Comparison of ENCODE assay signal across 2 cellular contexts in the genomic region with DNA sequence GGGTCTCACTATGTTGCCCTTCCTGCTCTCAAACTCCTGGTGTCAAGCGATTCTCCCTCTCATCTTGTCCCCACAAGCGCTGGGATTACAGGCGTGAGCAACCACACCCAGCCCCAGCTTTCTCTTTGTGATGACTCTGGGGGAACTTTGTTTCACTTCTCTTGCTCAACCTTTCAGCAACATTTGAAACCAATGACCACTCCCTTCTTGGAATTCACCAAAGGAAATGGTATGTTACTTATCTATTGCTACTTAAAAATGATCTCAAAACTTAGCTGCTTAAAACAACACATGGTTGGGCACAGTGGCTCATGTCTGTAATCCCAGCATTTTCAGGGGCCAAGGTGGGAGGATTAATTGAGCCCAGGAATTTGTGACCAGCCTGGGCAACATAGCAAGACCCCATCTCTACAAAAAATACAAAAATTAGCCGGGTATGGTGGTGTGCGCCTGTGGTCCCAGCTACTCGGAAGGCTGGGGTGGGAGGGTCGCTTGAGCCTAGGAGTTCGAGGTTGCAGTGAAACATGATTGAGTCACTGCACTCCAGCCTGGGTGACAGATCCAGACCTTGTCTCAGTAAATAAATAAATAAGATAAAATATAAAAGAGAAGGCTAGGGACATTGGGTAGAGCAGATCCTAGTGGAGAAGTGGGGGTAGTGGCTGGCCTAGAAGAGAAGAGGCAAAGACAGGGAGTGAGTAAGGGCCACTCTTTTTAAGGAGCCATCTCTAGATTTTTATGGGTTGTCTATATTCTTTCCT.
TF ChIP-seq lines count a peak whose summit lies in the region.

No MANE protein-coding gene starts in this region.

TF ChIP-seq in GM23338, 12 proteins besides CTCF, POLR2A, EP300 and RAD21:
- TF ChIP-seq ZNF331 (CRISPR knock-in tag; IDR thresholded peaks at IDR 0.05; ENCODE audit: low read depth) (no peak), CREB1 (CRISPR knock-in tag; IDR thresholded peaks at IDR 0.05; ENCODE audit: low read depth) (no peak), JUNB (IDR thresholded peaks at IDR 0.05; ENCODE audit: unreplicated experiment) (no peak), EZH2 (IDR thresholded peaks at IDR 0.05; ENCODE audit: low read depth, unreplicated experiment) (no peak), STAT1 (IDR thresholded peaks at IDR 0.05; ENCODE audit: unreplicated experiment) (no peak), NANOG (IDR thresholded peaks at IDR 0.05; ENCODE audit: borderline replicate concordance) (no peak)
- TF ChIP-seq, protein P1, sequence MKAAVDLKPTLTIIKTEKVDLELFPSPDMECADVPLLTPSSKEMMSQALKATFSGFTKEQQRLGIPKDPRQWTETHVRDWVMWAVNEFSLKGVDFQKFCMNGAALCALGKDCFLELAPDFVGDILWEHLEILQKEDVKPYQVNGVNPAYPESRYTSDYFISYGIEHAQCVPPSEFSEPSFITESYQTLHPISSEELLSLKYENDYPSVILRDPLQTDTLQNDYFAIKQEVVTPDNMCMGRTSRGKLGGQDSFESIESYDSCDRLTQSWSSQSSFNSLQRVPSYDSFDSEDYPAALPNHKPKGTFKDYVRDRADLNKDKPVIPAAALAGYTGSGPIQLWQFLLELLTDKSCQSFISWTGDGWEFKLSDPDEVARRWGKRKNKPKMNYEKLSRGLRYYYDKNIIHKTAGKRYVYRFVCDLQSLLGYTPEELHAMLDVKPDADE (IDR thresholded peaks at IDR 0.05), result no peak

TF ChIP-seq in H1, 55 proteins besides CTCF, POLR2A, EP300 and RAD21:
- TF ChIP-seq RNF2 (IDR thresholded peaks at IDR 0.05; ENCODE audit: borderline replicate concordance, low read depth, low read length, missing control alignments, poor library complexity, severe bottlenecking) (no peak), PHF8 (conservative IDR thresholded peaks at IDR 0.05; ENCODE audit: low read depth, low read length) (no peak), RBBP5 (IDR thresholded peaks at IDR 0.05; ENCODE audit: borderline replicate concordance, low read depth, low read length) (no peak), SAP30 (IDR thresholded peaks at IDR 0.05; ENCODE audit: insufficient read depth, insufficient replicate concordance, low read length) (no peak), CBX5 (IDR thresholded peaks at IDR 0.05; ENCODE audit: low read depth, low read length) (no peak), BRCA1 (IDR thresholded peaks at IDR 0.05; ENCODE audit: low read depth, low read length) (no peak), SRF (IDR thresholded peaks at IDR 0.05; ENCODE audit: low read depth, low read length) (no peak), NRF1 (IDR thresholded peaks at IDR 0.05; ENCODE audit: low read depth, low read length) (no peak), GABPA (IDR thresholded peaks at IDR 0.05; ENCODE audit: borderline replicate concordance, insufficient read depth, low read length) (no peak), TAF7 (optimal IDR thresholded peaks at IDR 0.05; ENCODE audit: borderline replicate concordance, low read depth, low read length) (no peak)
TF ChIP-seq in H1: peak in this region for 0.
